Comparison of ENCODE assay signal across 7 cellular contexts in genomic region chr12:27244680-27245005, GRCh38. TPM values are rescaled to one million over a fixed set of nuclear protein-coding genes. Genes with fewer than 3 reads are reported as not detected.
DNase-seq lines count a peak whose midpoint lies in the region; ATAC-seq and TF ChIP-seq lines count a peak whose summit lies in the region.

No MANE protein-coding gene starts in this region.

- H3K4me1 ChIP-seq in GM23248 (ENCODE audit: insufficient read depth) = peaks cover 22% of the 10 kb centered on the region
- peaks cover 15% of the 10 kb centered on the region for H3K4me1 ChIP-seq in Panc1 (ENCODE audit: control insufficient read depth, insufficient read depth, low read length)
- H3K4me1 ChIP-seq in esophagus (ENCODE audit: control insufficient read depth in 2 of 2, insufficient read depth in 2 of 2, low read length in 1 of 2) = no peaks in the 10 kb centered on the region

- no peaks in the 10 kb centered on the region for H3K36me3 ChIP-seq in GM23248 (ENCODE audit: low read depth)
- H3K36me3 ChIP-seq in Panc1 (ENCODE audit: control insufficient read depth, insufficient read depth, low read length) = no peaks in the 10 kb centered on the region
- no peaks in the 10 kb centered on the region for H3K36me3 ChIP-seq in esophagus (ENCODE audit: control insufficient read depth in 2 of 2, insufficient read depth in 2 of 2, low read length in 1 of 2)

- H3K27ac ChIP-seq in GM23248 (peak overlapping the region; percentile 80), Panc1 (ENCODE audit: low read length) (peak overlapping the region; percentile 94), esophagus (ENCODE audit: low read depth in 2 of 2, low read length in 1 of 2) (peak overlapping the region; percentile 96 to 99)

- H3K9me2 ChIP-seq in GM23248 (ENCODE audit: insufficient read depth) = no peaks in the 10 kb centered on the region

- POLR2A ChIA-PET in Panc1 (lab: Charles Lee) = interaction anchor here (0.7 kb wide), 1 partner anchor 41 kb away, joined by 3 read pairs; no protein-coding TSS in a partner anchor

- peak; percentile 6 for TF ChIP-seq CTCF in Panc1 (IDR thresholded peaks at IDR 0.05)

- CTCF ChIA-PET in Panc1 (lab: Charles Lee) = interaction anchor here (0.6 to 0.9 kb wide), 2 partner anchors 229 to 290 kb away, joined by 6 to 8 read pairs; no protein-coding TSS in a partner anchor

- peaks cover 49% of the 10 kb centered on the region for H3K79me2 ChIP-seq in GM23248 (ENCODE audit: insufficient read depth)

- WGBS in GM23248 (ENCODE audit: low coverage in 1 of 2, low lambda C conversion rate in 2 of 2, missing lambda C conversion rate in 2 of 2), 2 experiments = 1 to 2% methylated on average over 13 of the region's 13 CpGs
- 0 to 1% methylated on average over 13 of the region's 13 CpGs for WGBS in esophagus, 2 donors

- no peak for ATAC-seq in Panc1
- ATAC-seq in HG03175 (IDR thresholded peaks at IDR 0.05; ENCODE audit: unreplicated experiment) = no peak
- no peak for ATAC-seq in GM21717 (IDR thresholded peaks at IDR 0.05; ENCODE audit: unreplicated experiment)

- no TSS peak for BruUV-seq in Panc1 (replicated peaks; lab: Mats Ljungman, UMichigan)

- H3K9ac ChIP-seq in GM23248 = peak overlapping the region; percentile 92

- H3K4me2 ChIP-seq in GM23248 (ENCODE audit: unreplicated experiment) = peak overlapping the region; percentile 83

- intact Hi-C loops in Panc1 (cut with micrococcal nuclease; ENCODE audit: unreplicated experiment) = no loop called here

- peak overlapping the region; percentile 99 for H2AFZ ChIP-seq in GM23248

- H4K20me1 ChIP-seq in GM23248 (ENCODE audit: insufficient read depth) = 0 out of 2 replicates have a peak, but pooled peaks cover under 1% of the 10 kb centered on the region

- H3F3A ChIP-seq in GM23248 (ENCODE audit: insufficient read depth) = peaks cover 17% of the 10 kb centered on the region

- in situ Hi-C loops in GM23248 (cut with MboI) (no loop called here), Panc1 (cut with HindIII; ENCODE audit: low pct_unique_long_range_greater_than_20kb, low sequenced_read_pairs) (no loop called here)

- H3K9me3 ChIP-seq in GM23248 (ENCODE audit: low read depth) = no peaks in the 10 kb centered on the region
- H3K9me3 ChIP-seq in Panc1 (ENCODE audit: control insufficient read depth, insufficient read depth, low read depth, low read length) = peaks cover 4% of the 10 kb centered on the region; the same call in 1 of the 2 replicates
- no peaks in the 10 kb centered on the region for H3K9me3 ChIP-seq in esophagus (ENCODE audit: control insufficient read depth in 2 of 2, insufficient read depth in 1 of 2, low read depth in 1 of 2, low read length in 1 of 2)

- H3K4me3 ChIP-seq in GM23248 (peak overlapping the region; percentile 89), Panc1 (ENCODE audit: low read depth in 2 of 2, low read length in 2 of 2) (peak overlapping the region; percentile 74 to 95), esophagus (ENCODE audit: low read depth in 1 of 2, low read length in 2 of 2) (peak overlapping the region; percentile 90 to 98)

- DNase-seq in GM23248 (peak; percentile 80), Panc1 (ENCODE audit: low read depth, low spot score) (peak; percentile 12), pons (ENCODE audit: low spot score) (peak; percentile 40), SK-N-DZ (ENCODE audit: low spot score) (no peak)

- no peaks in the 10 kb centered on the region for H3K27me3 ChIP-seq in GM23248 (replicated peaks; ENCODE audit: insufficient read depth)
- H3K27me3 ChIP-seq in Panc1 (ENCODE audit: control insufficient read depth, insufficient read depth, low read length) = no peaks in the 10 kb centered on the region
- H3K27me3 ChIP-seq in esophagus (ENCODE audit: control insufficient read depth in 1 of 2, insufficient read depth in 2 of 2, low read length in 2 of 2) = no peaks in the 10 kb centered on the region

RNA-seq across cellular contexts. Expression of gene STK38L, which starts 0.6 kb away (rescaled TPM):
- 16.8 and 38.7 TPM in 2 replicates for total RNA-seq in GM23248 (2014; rRNA removed; shearing (Covaris generic))
- 16.0 and 19.9 TPM in 2 replicates for polyA plus RNA-seq in GM23248 (2016; fragmentation: Nextera tagmentation; extraction: Ambion mirVana)
- 25.2 TPM for total RNA-seq in Panc1 (2021; ENCODE audit: unreplicated experiment)
- 16.8 TPM for polyA plus RNA-seq in Panc1 (2012; ENCODE audit: insufficient read length)
- polyA plus RNA-seq in esophagus = 10 to 100 TPM; 10.9 to 11.9 TPM
- polyA plus RNA-seq in SK-N-DZ (2014; cell fraction: cytosol; rRNA removed) = 20.5 and 21.1 TPM in 2 replicates
- 25.2 and 27.7 TPM in 2 replicates for polyA plus RNA-seq in SK-N-DZ (2014; cell fraction: nucleus; rRNA removed)
